ENCODE assay signal across 1 cellular context in genomic region chr6:149855040-149855654, GRCh38.
A peak's percentile ranks its signal among the peaks of the same experiment; 100 is the strongest.
TF ChIP-seq lines count a peak whose summit lies in the region.

No MANE protein-coding gene starts in this region.

TF ChIP-seq in HepG2, 621 proteins besides CTCF, POLR2A, EP300 and RAD21 (continued from another document and continues in another):
- no peak for TF ChIP-seq ZNF225 (CRISPR knock-in tag; IDR thresholded peaks at IDR 0.05)
- no peak for TF ChIP-seq EED (CRISPR knock-in tag; IDR thresholded peaks at IDR 0.05)
- peak; percentile 77 for TF ChIP-seq GATAD2A (CRISPR knock-in tag; IDR thresholded peaks at IDR 0.05)
- no peak for TF ChIP-seq GABPB1 (CRISPR knock-in tag; IDR thresholded peaks at IDR 0.05)
- TF ChIP-seq, protein P1, sequence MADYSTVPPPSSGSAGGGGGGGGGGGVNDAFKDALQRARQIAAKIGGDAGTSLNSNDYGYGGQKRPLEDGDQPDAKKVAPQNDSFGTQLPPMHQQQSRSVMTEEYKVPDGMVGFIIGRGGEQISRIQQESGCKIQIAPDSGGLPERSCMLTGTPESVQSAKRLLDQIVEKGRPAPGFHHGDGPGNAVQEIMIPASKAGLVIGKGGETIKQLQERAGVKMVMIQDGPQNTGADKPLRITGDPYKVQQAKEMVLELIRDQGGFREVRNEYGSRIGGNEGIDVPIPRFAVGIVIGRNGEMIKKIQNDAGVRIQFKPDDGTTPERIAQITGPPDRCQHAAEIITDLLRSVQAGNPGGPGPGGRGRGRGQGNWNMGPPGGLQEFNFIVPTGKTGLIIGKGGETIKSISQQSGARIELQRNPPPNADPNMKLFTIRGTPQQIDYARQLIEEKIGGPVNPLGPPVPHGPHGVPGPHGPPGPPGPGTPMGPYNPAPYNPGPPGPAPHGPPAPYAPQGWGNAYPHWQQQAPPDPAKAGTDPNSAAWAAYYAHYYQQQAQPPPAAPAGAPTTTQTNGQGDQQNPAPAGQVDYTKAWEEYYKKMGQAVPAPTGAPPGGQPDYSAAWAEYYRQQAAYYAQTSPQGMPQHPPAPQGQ (CRISPR knock-in tag; IDR thresholded peaks at IDR 0.05; ENCODE audit: borderline replicate concordance), result no peak
- TF ChIP-seq ZNF580 (CRISPR knock-in tag; IDR thresholded peaks at IDR 0.05; ENCODE audit: borderline replicate concordance, low read depth), result no peak
- TF ChIP-seq RFX5 (IDR thresholded peaks at IDR 0.05; ENCODE audit: low read depth, low read length), result no peak
- TF ChIP-seq FOSL2 (CRISPR knock-in tag; IDR thresholded peaks at IDR 0.05), result peak; percentile 79
- TF ChIP-seq RBFOX2 (IDR thresholded peaks at IDR 0.05; ENCODE audit: low read depth, low read length), result no peak
- TF ChIP-seq ZNF7 (CRISPR knock-in tag; IDR thresholded peaks at IDR 0.05), result no peak
- peak; percentile 66 for TF ChIP-seq SAP130 (CRISPR knock-in tag; IDR thresholded peaks at IDR 0.05; ENCODE audit: low read depth)
- TF ChIP-seq ZNF782 (CRISPR knock-in tag; IDR thresholded peaks at IDR 0.05; ENCODE audit: borderline replicate concordance), result no peak
- TF ChIP-seq ZBTB46 (CRISPR knock-in tag; IDR thresholded peaks at IDR 0.05; ENCODE audit: borderline replicate concordance), result no peak
- TF ChIP-seq ZSCAN22 (CRISPR knock-in tag; IDR thresholded peaks at IDR 0.05), result no peak
- TF ChIP-seq ZNF264 (CRISPR knock-in tag; IDR thresholded peaks at IDR 0.05), result no peak
- TF ChIP-seq ZNF460 (CRISPR knock-in tag; IDR thresholded peaks at IDR 0.05; ENCODE audit: borderline replicate concordance), result no peak
- no peak for TF ChIP-seq ZNF724P (CRISPR knock-in tag; IDR thresholded peaks at IDR 0.05; ENCODE audit: borderline replicate concordance)
- TF ChIP-seq FOXP1 (IDR thresholded peaks at IDR 0.05), result no peak
- TF ChIP-seq FOXP1 (CRISPR knock-in tag; IDR thresholded peaks at IDR 0.05), result peak; percentile 16; the same call in 1 of the 2 replicates
- no peak for TF ChIP-seq HDAC1 (CRISPR knock-in tag; IDR thresholded peaks at IDR 0.05)
- TF ChIP-seq, protein P2, sequence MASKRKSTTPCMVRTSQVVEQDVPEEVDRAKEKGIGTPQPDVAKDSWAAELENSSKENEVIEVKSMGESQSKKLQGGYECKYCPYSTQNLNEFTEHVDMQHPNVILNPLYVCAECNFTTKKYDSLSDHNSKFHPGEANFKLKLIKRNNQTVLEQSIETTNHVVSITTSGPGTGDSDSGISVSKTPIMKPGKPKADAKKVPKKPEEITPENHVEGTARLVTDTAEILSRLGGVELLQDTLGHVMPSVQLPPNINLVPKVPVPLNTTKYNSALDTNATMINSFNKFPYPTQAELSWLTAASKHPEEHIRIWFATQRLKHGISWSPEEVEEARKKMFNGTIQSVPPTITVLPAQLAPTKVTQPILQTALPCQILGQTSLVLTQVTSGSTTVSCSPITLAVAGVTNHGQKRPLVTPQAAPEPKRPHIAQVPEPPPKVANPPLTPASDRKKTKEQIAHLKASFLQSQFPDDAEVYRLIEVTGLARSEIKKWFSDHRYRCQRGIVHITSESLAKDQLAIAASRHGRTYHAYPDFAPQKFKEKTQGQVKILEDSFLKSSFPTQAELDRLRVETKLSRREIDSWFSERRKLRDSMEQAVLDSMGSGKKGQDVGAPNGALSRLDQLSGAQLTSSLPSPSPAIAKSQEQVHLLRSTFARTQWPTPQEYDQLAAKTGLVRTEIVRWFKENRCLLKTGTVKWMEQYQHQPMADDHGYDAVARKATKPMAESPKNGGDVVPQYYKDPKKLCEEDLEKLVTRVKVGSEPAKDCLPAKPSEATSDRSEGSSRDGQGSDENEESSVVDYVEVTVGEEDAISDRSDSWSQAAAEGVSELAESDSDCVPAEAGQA (IDR thresholded peaks at IDR 0.05; ENCODE audit: low read depth), result no peak
- TF ChIP-seq, protein P2 (CRISPR knock-in tag; IDR thresholded peaks at IDR 0.05; ENCODE audit: borderline replicate concordance), result no peak
- 0 out of 2 replicates have a peak, but pooled peaks have one; percentile 36 for TF ChIP-seq RARA (CRISPR knock-in tag; IDR thresholded peaks at IDR 0.05)
- TF ChIP-seq, protein P3, sequence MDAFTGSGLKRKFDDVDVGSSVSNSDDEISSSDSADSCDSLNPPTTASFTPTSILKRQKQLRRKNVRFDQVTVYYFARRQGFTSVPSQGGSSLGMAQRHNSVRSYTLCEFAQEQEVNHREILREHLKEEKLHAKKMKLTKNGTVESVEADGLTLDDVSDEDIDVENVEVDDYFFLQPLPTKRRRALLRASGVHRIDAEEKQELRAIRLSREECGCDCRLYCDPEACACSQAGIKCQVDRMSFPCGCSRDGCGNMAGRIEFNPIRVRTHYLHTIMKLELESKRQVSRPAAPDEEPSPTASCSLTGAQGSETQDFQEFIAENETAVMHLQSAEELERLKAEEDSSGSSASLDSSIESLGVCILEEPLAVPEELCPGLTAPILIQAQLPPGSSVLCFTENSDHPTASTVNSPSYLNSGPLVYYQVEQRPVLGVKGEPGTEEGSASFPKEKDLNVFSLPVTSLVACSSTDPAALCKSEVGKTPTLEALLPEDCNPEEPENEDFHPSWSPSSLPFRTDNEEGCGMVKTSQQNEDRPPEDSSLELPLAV (CRISPR knock-in tag; conservative IDR thresholded peaks at IDR 0.05; ENCODE audit: low read depth), result no peak
- no peak for TF ChIP-seq ARNTL (CRISPR knock-in tag; IDR thresholded peaks at IDR 0.05)
- TF ChIP-seq SP1 (IDR thresholded peaks at IDR 0.05), result no peak
- no peak for TF ChIP-seq SP1 (CRISPR knock-in tag; IDR thresholded peaks at IDR 0.05)
- TF ChIP-seq MBD4 (IDR thresholded peaks at IDR 0.05; ENCODE audit: borderline replicate concordance, low read length), result no peak
- no peak for TF ChIP-seq HMG20A (CRISPR knock-in tag; IDR thresholded peaks at IDR 0.05; ENCODE audit: borderline replicate concordance)
- TF ChIP-seq SOX13 (IDR thresholded peaks at IDR 0.05), result no peak
- peak in 1 of 2 experiments; percentile 16; a peak in 1 of 4 replicates for TF ChIP-seq SOX13 (CRISPR knock-in tag; conservative IDR thresholded peaks at IDR 0.05 in 1 of 2, IDR thresholded peaks at IDR 0.05 in 1 of 2)
- no peak for TF ChIP-seq NFYB (CRISPR knock-in tag; IDR thresholded peaks at IDR 0.05)
- no peak for TF ChIP-seq THAP8 (CRISPR knock-in tag; IDR thresholded peaks at IDR 0.05; ENCODE audit: borderline replicate concordance)
- no peak for TF ChIP-seq MATR3 (CRISPR knock-in tag; IDR thresholded peaks at IDR 0.05)
- no peak for TF ChIP-seq ZNF547 (CRISPR knock-in tag; IDR thresholded peaks at IDR 0.05)
- TF ChIP-seq ZNF747 (CRISPR knock-in tag; IDR thresholded peaks at IDR 0.05; ENCODE audit: borderline replicate concordance), result no peak
- no peak for TF ChIP-seq RFXAP (CRISPR knock-in tag; IDR thresholded peaks at IDR 0.05; ENCODE audit: borderline replicate concordance)
- no peak for TF ChIP-seq ATF7 (IDR thresholded peaks at IDR 0.05)
- TF ChIP-seq ATF7 (CRISPR knock-in tag; IDR thresholded peaks at IDR 0.05), result no peak
- no peak for TF ChIP-seq GPBP1L1 (CRISPR knock-in tag; IDR thresholded peaks at IDR 0.05)
- TF ChIP-seq, protein P4, sequence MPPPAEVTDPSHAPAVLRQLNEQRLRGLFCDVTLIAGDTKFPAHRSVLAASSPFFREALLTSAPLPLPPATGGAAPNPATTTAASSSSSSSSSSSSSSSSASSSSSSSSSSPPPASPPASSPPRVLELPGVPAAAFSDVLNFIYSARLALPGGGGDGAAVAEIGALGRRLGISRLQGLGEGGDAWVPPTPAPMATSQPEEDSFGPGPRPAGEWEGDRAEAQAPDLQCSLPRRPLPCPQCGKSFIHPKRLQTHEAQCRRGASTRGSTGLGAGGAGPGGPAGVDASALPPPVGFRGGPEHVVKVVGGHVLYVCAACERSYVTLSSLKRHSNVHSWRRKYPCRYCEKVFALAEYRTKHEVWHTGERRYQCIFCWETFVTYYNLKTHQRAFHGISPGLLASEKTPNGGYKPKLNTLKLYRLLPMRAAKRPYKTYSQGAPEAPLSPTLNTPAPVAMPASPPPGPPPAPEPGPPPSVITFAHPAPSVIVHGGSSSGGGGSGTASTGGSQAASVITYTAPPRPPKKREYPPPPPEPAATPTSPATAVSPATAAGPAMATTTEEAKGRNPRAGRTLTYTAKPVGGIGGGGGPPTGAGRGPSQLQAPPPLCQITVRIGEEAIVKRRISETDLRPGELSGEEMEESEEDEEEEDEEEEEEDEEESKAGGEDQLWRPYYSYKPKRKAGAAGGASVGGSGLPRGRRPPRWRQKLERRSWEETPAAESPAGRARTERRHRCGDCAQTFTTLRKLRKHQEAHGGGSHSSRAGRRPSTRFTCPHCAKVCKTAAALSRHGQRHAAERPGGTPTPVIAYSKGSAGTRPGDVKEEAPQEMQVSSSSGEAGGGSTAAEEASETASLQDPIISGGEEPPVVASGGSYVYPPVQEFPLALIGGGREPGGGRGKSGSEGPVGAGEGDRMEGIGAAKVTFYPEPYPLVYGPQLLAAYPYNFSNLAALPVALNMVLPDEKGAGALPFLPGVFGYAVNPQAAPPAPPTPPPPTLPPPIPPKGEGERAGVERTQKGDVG (CRISPR knock-in tag; IDR thresholded peaks at IDR 0.05; ENCODE audit: borderline replicate concordance), result no peak
- 0 out of 2 replicates have a peak, but pooled peaks have one; percentile 17 for TF ChIP-seq NFKBIZ (CRISPR knock-in tag; IDR thresholded peaks at IDR 0.05)
- TF ChIP-seq ZNF616 (CRISPR knock-in tag; IDR thresholded peaks at IDR 0.05; ENCODE audit: low read depth), result no peak
- TF ChIP-seq ZNF564 (CRISPR knock-in tag; IDR thresholded peaks at IDR 0.05), result no peak
- TF ChIP-seq FOXO1 (CRISPR knock-in tag; IDR thresholded peaks at IDR 0.05), result no peak; the same call in 1 of the 2 replicates
- TF ChIP-seq HOXA3 (CRISPR knock-in tag; IDR thresholded peaks at IDR 0.05), result no peak
- TF ChIP-seq SSRP1 (CRISPR knock-in tag; IDR thresholded peaks at IDR 0.05), result no peak
- no peak for TF ChIP-seq CBX2 (IDR thresholded peaks at IDR 0.05; ENCODE audit: low read depth, low read length)
- TF ChIP-seq CBX2 (CRISPR knock-in tag; IDR thresholded peaks at IDR 0.05; ENCODE audit: low read depth), result no peak
- TF ChIP-seq, protein P5, sequence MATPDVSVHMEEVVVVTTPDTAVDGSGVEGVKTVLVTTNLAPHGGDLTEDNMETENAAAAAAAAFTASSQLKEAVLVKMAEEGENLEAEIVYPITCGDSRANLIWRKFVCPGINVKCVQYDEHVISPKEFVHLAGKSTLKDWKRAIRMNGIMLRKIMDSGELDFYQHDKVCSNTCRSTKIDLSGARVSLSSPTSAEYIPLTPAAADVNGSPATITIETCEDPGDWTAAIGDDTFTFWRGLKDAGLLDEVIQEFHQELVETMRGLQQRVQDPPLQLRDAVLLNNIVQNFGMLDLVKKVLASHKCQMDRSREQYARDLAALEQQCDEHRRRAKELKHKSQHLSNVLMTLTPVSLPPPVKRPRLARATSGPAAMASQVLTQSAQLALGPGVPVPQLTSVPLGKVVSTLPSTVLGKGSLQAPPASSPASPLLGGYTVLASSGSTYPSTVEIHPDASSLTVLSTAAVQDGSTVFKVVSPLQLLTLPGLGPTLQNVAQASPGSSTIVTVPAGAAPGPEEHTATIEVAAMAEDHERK (CRISPR knock-in tag; IDR thresholded peaks at IDR 0.05; ENCODE audit: low read depth), result no peak
